ENCODE assay signal across 22 cellular contexts in the genomic region with DNA sequence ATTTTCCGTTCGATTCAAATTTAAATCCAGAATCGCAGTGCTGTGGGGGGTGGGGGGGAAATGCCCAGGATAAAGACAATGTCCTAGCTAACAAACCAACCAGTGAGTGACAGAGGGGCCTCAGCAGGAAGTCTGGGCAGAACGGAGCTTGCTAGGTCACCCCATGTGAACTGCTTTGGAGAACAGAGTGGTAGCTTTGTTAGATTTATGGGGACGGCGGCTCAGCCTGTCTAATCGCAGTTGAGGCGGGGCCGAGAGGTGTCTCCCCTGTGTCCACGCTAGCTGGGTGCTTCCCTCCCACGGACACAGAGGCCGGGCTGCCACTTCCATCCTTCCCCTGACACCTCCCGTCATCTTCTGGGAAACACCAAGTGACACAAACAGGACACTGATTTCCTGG.
"Had no signal": no experiment of that assay in that cellular context is flagged by ENCODE, and none has a peak within 500 bp of the region (broad histone marks: within the 10 kb centered on the region; RNA-seq: fewer than 3 reads in every experiment).

No MANE protein-coding gene starts in this region.

- H3K9me3 ChIP-seq: heart left ventricle, prostate gland, stomach, thoracic aorta, transverse colon had no signal

- H3K27ac ChIP-seq: coronary artery, heart left ventricle, parathyroid adenoma, prostate gland, skin epidermis, stomach, thoracic aorta, transverse colon had no signal

- H3K27ac Mint-ChIP-seq: naive thymus-derived CD4-positive, alpha-beta T cell; nephron progenitor cell had no signal

- H3K4me3 Mint-ChIP-seq: naive thymus-derived CD4-positive, alpha-beta T cell; nephron progenitor cell had no signal

- H2AFZ ChIP-seq: parathyroid adenoma had no signal

- H3K36me3 Mint-ChIP-seq: naive thymus-derived CD4-positive, alpha-beta T cell had no signal

- H3K9me3 Mint-ChIP-seq: nephron progenitor cell had no signal

- H3K4me1 ChIP-seq: heart left ventricle, parathyroid adenoma, prostate gland, stomach, transverse colon had no signal

- H3K79me2 ChIP-seq: parathyroid adenoma had no signal

- H3K27me3 ChIP-seq: transverse colon had no signal

- H3K4me3 ChIP-seq: coronary artery, heart left ventricle, prostate gland, skin epidermis, stomach, thoracic aorta, transverse colon had no signal

- ATAC-seq: esophagus mucosa; heart left ventricle; left lobe of liver; naive thymus-derived CD4-positive, alpha-beta T cell; sciatic nerve had no signal

- H3K36me3 ChIP-seq: heart left ventricle, prostate gland, stomach, thoracic aorta, transverse colon had no signal

- DNase-seq: effector CD8-positive, alpha-beta T cell; heart left ventricle; hippocampal formation; islet precursor cell; mammary epithelial cell; naive thymus-derived CD4-positive, alpha-beta T cell; nephron progenitor cell; nucleus accumbens; stimulated activated CD4-positive, alpha-beta T cell treated with anti-CD3 and anti-CD28 coated beads, Interleukin-2, amount 100 ng/mL, for 24 hours; stimulated activated CD4-positive, alpha-beta T cell treated with anti-CD3 and anti-CD28 coated beads, Interleukin-4, amount 100 ng/mL, for 4 hours; stimulated activated naive CD4-positive, alpha-beta T cell; stomach; substantia nigra; transverse colon had no signal
